Comparison of ENCODE assay signal across 27 cellular contexts in genomic region chr1:237591353-237591752, GRCh38.
A peak's percentile ranks its signal among the peaks of the same experiment; 100 is the strongest.
DNase-seq lines count a peak whose midpoint lies in the region; ATAC-seq, FAIRE-seq and TF ChIP-seq lines count a peak whose summit lies in the region.
"Had no signal": no experiment of that assay in that cellular context is flagged by ENCODE, and none has a peak within 500 bp of the region (broad histone marks: within the 10 kb centered on the region; RNA-seq: fewer than 3 reads in every experiment).

No MANE protein-coding gene starts in this region.

- no peak overlapping the region for H3K4ac ChIP-seq in H1 (replicated peaks; ENCODE audit: insufficient read length, low read depth, low read length)

- CTCF ChIA-PET in MCF 10A (lab: Yijun Ruan, JAX) (interaction anchor here (0.9 kb wide), 1 partner anchor 208 kb away, joined by 3 read pairs; no protein-coding TSS in a partner anchor), H1 (lab: Charles Lee; ENCODE audit: partially characterized antibody) (no interaction called here), HepG2 (lab: Yijun Ruan, JAX; ENCODE audit: low intra/inter-chr PET ratio, low total read pairs) (no interaction called here)

- H3K27me3 ChIP-seq in breast epithelium (no peaks in the 10 kb centered on the region), OCI-LY3 (ENCODE audit: low read depth, low read length) (peaks cover 16% of the 10 kb centered on the region), H1 (replicated peaks in 1 of 4; ENCODE audit: control insufficient read depth in 3 of 4, extremely low read depth in 1 of 4, insufficient read depth in 3 of 4, low read length in 3 of 4) (no peaks in the 10 kb centered on the region), HepG2 (ENCODE audit: control insufficient read depth in 1 of 2, insufficient read depth in 2 of 2, low read length in 2 of 2) (no peaks in the 10 kb centered on the region)
- H3K27me3 ChIP-seq: BLaER1 treated with 17β-estradiol and CSF1 and Interleukin-3, amounts not matched to agents 10 nM and 100 nM had no signal

- no peaks in the 10 kb centered on the region for H3K79me2 ChIP-seq in OCI-LY3 (ENCODE audit: low read length)
- H3K79me2 ChIP-seq in H1 (ENCODE audit: control insufficient read depth in 1 of 2, insufficient read depth in 2 of 2, low read length in 2 of 2): no peaks in the 10 kb centered on the region
- H3K79me2 ChIP-seq in HepG2 (ENCODE audit: insufficient read depth, low read length): no peaks in the 10 kb centered on the region

- H3K9ac ChIP-seq in OCI-LY3 (ENCODE audit: low read length) (no peak overlapping the region), H1 (replicated peaks in 1 of 4; ENCODE audit: extremely low read depth in 1 of 4, low read depth in 3 of 4, low read length in 3 of 4) (no peak overlapping the region), HepG2 (ENCODE audit: insufficient read depth, low read depth, low read length) (no peak overlapping the region)
- H3K9ac ChIP-seq: BLaER1 treated with 17β-estradiol and CSF1 and Interleukin-3, amounts not matched to agents 10 nM and 100 nM had no signal

- H3K9me3 ChIP-seq in breast epithelium (no peaks in the 10 kb centered on the region), OCI-LY3 (ENCODE audit: insufficient read depth, low read length) (0 out of 2 replicates have a peak, but pooled peaks cover 10% of the 10 kb centered on the region), H1 (ENCODE audit: insufficient read depth in 2 of 2, low read depth in 1 of 2, low read length in 1 of 2) (no peaks in the 10 kb centered on the region), HepG2 (ENCODE audit: low read length) (peaks cover 13% of the 10 kb centered on the region; the same call in 1 of the 2 replicates)

- no peak overlapping the region for H3K18ac ChIP-seq in H1 (ENCODE audit: extremely low read depth, low read length)

- TF ChIP-seq RAD21 in H1 (IDR thresholded peaks at IDR 0.05 in 1 of 2, conservative IDR thresholded peaks at IDR 0.05 in 1 of 2; ENCODE audit: low read depth in 2 of 2, low read length in 2 of 2) (peak; percentile 44 to 50), HepG2 (CRISPR knock-in tag; IDR thresholded peaks at IDR 0.05) (no peak)

- no peak overlapping the region for H2BK12ac ChIP-seq in H1 (ENCODE audit: low read depth, low read length)

- H3K36me3 Mint-ChIP-seq in MCF 10A (ENCODE audit: insufficient read depth, unreplicated experiment) (peaks cover 13% of the 10 kb centered on the region), immature natural killer cell (peaks cover 0 to 3% (median 0%) of the 10 kb centered on the region in 3 donors)
- H3K36me3 Mint-ChIP-seq: CD4-positive, alpha-beta memory T cell had no signal

- in situ Hi-C loops in HepG2 (cut with HindIII; ENCODE audit: extremely low pct_ligation_motif_present, low pct_unique_long_range_greater_than_20kb): no loop called here

- no peaks in the 10 kb centered on the region for H3K4me1 Mint-ChIP-seq in MCF 10A (ENCODE audit: insufficient read depth, unreplicated experiment)
- no peaks in the 10 kb centered on the region for H3K4me1 Mint-ChIP-seq in immature natural killer cell
- H3K4me1 Mint-ChIP-seq: CD4-positive, alpha-beta memory T cell had no signal

- no peak for TF ChIP-seq CTCF in MCF 10A (IDR thresholded peaks at IDR 0.05; ENCODE audit: unreplicated experiment)
- no peak for TF ChIP-seq CTCF in breast epithelium (IDR thresholded peaks at IDR 0.05)
- TF ChIP-seq CTCF in OCI-LY3 (IDR thresholded peaks at IDR 0.05; ENCODE audit: low read depth, low read length): peak; percentile 62
- TF ChIP-seq CTCF in H1 (IDR thresholded peaks at IDR 0.05; ENCODE audit: control extremely low read depth in 1 of 3, insufficient read depth in 1 of 3, low read depth in 1 of 3, low read length in 3 of 3): peak in 2 of 3 experiments; percentile 23 to 30; a peak in 3 of 4 replicates
- TF ChIP-seq CTCF in HepG2 (CRISPR knock-in tag; IDR thresholded peaks at IDR 0.05): no peak

- H3K27ac Mint-ChIP-seq in MCF 10A (ENCODE audit: low read depth, unreplicated experiment) (no peak overlapping the region), immature natural killer cell (no peak overlapping the region)
- H3K27ac Mint-ChIP-seq: CD4-positive, alpha-beta memory T cell; T-helper 1 cell treated with Interleukin-12 subunit alpha and Interleukin-12 subunit beta and Interleukin-4 antibody, amounts not matched to agents 30 μg/mL and 1 μg/mL, for 36 hours had no signal

- no peak for TF ChIP-seq EP300 in H1 (IDR thresholded peaks at IDR 0.05; ENCODE audit: borderline replicate concordance in 1 of 2, low read depth in 2 of 2, low read length in 2 of 2)
- no peak for TF ChIP-seq EP300 in HepG2 (IDR thresholded peaks at IDR 0.05; ENCODE audit: low read depth in 2 of 2, low read length in 2 of 2)
- no peak for TF ChIP-seq EP300 in HepG2 (CRISPR knock-in tag; IDR thresholded peaks at IDR 0.05; ENCODE audit: borderline replicate concordance)

- BruUV-seq in MCF 10A (replicated peaks; lab: Mats Ljungman, UMichigan): no TSS peak
- BruUV-seq in HepG2 (replicated peaks; lab: Mats Ljungman, UMichigan): no TSS peak

- H2BK120ac ChIP-seq in H1 (replicated peaks; ENCODE audit: low read depth, low read length): no peak overlapping the region

- no peaks in the 10 kb centered on the region for H3K79me1 ChIP-seq in H1 (ENCODE audit: low read depth, low read length)

- H2BK20ac ChIP-seq in H1 (ENCODE audit: low read length): no peak overlapping the region

- H3K4me1 ChIP-seq in breast epithelium (no peaks in the 10 kb centered on the region), OCI-LY3 (ENCODE audit: low read length) (peaks cover 4% of the 10 kb centered on the region), H1 (replicated peaks in 1 of 4; ENCODE audit: control insufficient read depth in 3 of 4, insufficient read depth in 4 of 4, low read length in 3 of 4) (no peaks in the 10 kb centered on the region), HepG2 (ENCODE audit: insufficient read depth, low read length) (no peaks in the 10 kb centered on the region)

- H4K20me1 ChIP-seq in OCI-LY3 (ENCODE audit: insufficient read depth, low read length): no peaks in the 10 kb centered on the region
- H4K20me1 ChIP-seq in H1 (replicated peaks in 1 of 2; ENCODE audit: control insufficient read depth in 1 of 2, insufficient read depth in 2 of 2, low read length in 2 of 2): no peaks in the 10 kb centered on the region
- no peaks in the 10 kb centered on the region for H4K20me1 ChIP-seq in HepG2 (ENCODE audit: insufficient read depth, low read length)
- H4K20me1 ChIP-seq: BLaER1 treated with 17β-estradiol and CSF1 and Interleukin-3, amounts not matched to agents 10 nM and 100 nM had no signal

- H3K23me2 ChIP-seq in H1 (ENCODE audit: low read depth, low read length): no peaks in the 10 kb centered on the region

- peaks cover 8% of the 10 kb centered on the region for H3K9me3 Mint-ChIP-seq in MCF 10A (ENCODE audit: unreplicated experiment)
- peaks cover 8 to 23% (median 17%) of the 10 kb centered on the region in 6 donors for H3K9me3 Mint-ChIP-seq in immature natural killer cell

- H3K56ac ChIP-seq in H1 (replicated peaks; ENCODE audit: insufficient read length, low read depth, low read length): no peak overlapping the region

- H3K27ac ChIP-seq in breast epithelium (no peak overlapping the region), OCI-LY3 (ENCODE audit: low read length) (no peak overlapping the region), H1 (ENCODE audit: low read depth, low read length) (no peak overlapping the region), HepG2 (ENCODE audit: extremely low read length, insufficient read depth, low read length) (no peak overlapping the region)
- H3K27ac ChIP-seq: BLaER1 treated with 17β-estradiol and CSF1 and Interleukin-3, amounts not matched to agents 10 nM and 100 nM; PC-9 had no signal

- H3K27me3 Mint-ChIP-seq in MCF 10A (ENCODE audit: insufficient read depth, unreplicated experiment) (no peaks in the 10 kb centered on the region), immature natural killer cell (ENCODE audit: low read depth in 3 of 3) (peaks cover 0 to 1% (median 1%) of the 10 kb centered on the region in 3 donors)

- no peak overlapping the region for H2AFZ ChIP-seq in OCI-LY3 (ENCODE audit: low read depth, low read length)
- no peak overlapping the region for H2AFZ ChIP-seq in H1 (ENCODE audit: low read length)
- no peak overlapping the region for H2AFZ ChIP-seq in HepG2 (ENCODE audit: low read length)
- H2AFZ ChIP-seq: PC-9 had no signal

- TF ChIP-seq POLR2A in breast epithelium (IDR thresholded peaks at IDR 0.05): no peak
- no peak for TF ChIP-seq POLR2A in H1 (IDR thresholded peaks at IDR 0.05; ENCODE audit: control extremely low read depth in 1 of 2, low read depth in 2 of 2, low read length in 2 of 2)
- TF ChIP-seq POLR2A in HepG2 (IDR thresholded peaks at IDR 0.05; ENCODE audit: insufficient read depth in 1 of 2, low read depth in 2 of 2, low read length in 2 of 2): no peak

- H3K4me2 ChIP-seq in OCI-LY3 (ENCODE audit: low read length) (no peak overlapping the region), H1 (ENCODE audit: insufficient read depth in 1 of 2, low read depth in 2 of 2, low read length in 2 of 2) (no peak overlapping the region), HepG2 (ENCODE audit: low read depth, low read length) (no peak overlapping the region)
- H3K4me2 ChIP-seq: BLaER1 treated with 17β-estradiol and CSF1 and Interleukin-3, amounts not matched to agents 10 nM and 100 nM; PC-9 had no signal

- H3K14ac ChIP-seq in H1 (ENCODE audit: insufficient read length): no peak overlapping the region

- H3K4me3 Mint-ChIP-seq in MCF 10A (ENCODE audit: unreplicated experiment) (no peak overlapping the region), immature natural killer cell (no peak overlapping the region)
- H3K4me3 Mint-ChIP-seq: CD4-positive, alpha-beta memory T cell; T-helper 1 cell treated with Interleukin-12 subunit alpha and Interleukin-12 subunit beta and Interleukin-4 antibody, amounts not matched to agents 30 μg/mL and 1 μg/mL, for 36 hours had no signal

- ATAC-seq in HepG2: no peak
- ATAC-seq: K562 had no signal

- POLR2A ChIA-PET in MCF 10A (lab: Yijun Ruan, JAX): no interaction called here
- POLR2A ChIA-PET in H1 (lab: Charles Lee; ENCODE audit: partially characterized antibody): no interaction called here
- POLR2A ChIA-PET in HepG2 (lab: Yijun Ruan, JAX): no interaction called here

- no peak overlapping the region for H2BK15ac ChIP-seq in H1 (ENCODE audit: low read length)

- H4K91ac ChIP-seq in H1 (replicated peaks; ENCODE audit: insufficient read length, low read length): no peak overlapping the region

- WGBS in H1 (ENCODE audit: extremely low coverage in 1 of 2, insufficient coverage in 1 of 2, insufficient read length in 1 of 2, insufficient replicate concordance in 2 of 2, low coverage in 1 of 2, low lambda C conversion rate in 2 of 2, missing lambda C conversion rate in 1 of 2), 2 experiments: 86% methylated on average over 2 of the region's 2 CpGs; no CpG with 5 or more reads in 1 of the 2 experiments
- 8% methylated on average over 2 of the region's 2 CpGs for WGBS in HepG2 (ENCODE audit: low lambda C conversion rate)

- H3K4me3 ChIP-seq in breast epithelium (no peak overlapping the region), OCI-LY3 (ENCODE audit: low read length) (no peak overlapping the region), H1 (ENCODE audit: extremely low read depth in 1 of 4, insufficient read depth in 2 of 4, low read depth in 3 of 4, low read length in 4 of 4) (no peak overlapping the region), HepG2 (replicated peaks in 1 of 3; ENCODE audit: insufficient read depth in 1 of 3, low read depth in 2 of 3, low read length in 3 of 3) (no peak overlapping the region)
- H3K4me3 ChIP-seq: BLaER1 treated with 17β-estradiol and CSF1 and Interleukin-3, amounts not matched to agents 10 nM and 100 nM; K562; PC-9 had no signal

- H2AK5ac ChIP-seq in H1 (ENCODE audit: low read depth, low read length): no peak overlapping the region

- H4K5ac ChIP-seq in H1 (ENCODE audit: insufficient read length, low read depth, low read length): no peak overlapping the region

- H2BK5ac ChIP-seq in H1 (ENCODE audit: low read depth, low read length): no peak overlapping the region

- intact Hi-C loops in MCF 10A (cut with micrococcal nuclease): loop anchor here (10.0 kb wide), 1 partner anchor 203 kb away; no protein-coding TSS in a partner anchor
- intact Hi-C loops in breast epithelium (cut with DNase I; ENCODE audit: low total_unique reads): no loop called here
- intact Hi-C loops in HepG2 (cut with micrococcal nuclease; ENCODE audit: unreplicated experiment): no loop called here

- no peak for FAIRE-seq in H1 (lab: Jason Lieb, UNC)
- FAIRE-seq in HepG2 (lab: Jason Lieb, UNC): no peak
- FAIRE-seq: A204.1, H54, K562 had no signal

- H4K8ac ChIP-seq in H1 (ENCODE audit: extremely low read depth, insufficient read depth, low read length): no peak overlapping the region

- H3K36me3 ChIP-seq in breast epithelium (no peaks in the 10 kb centered on the region), OCI-LY3 (replicated peaks; ENCODE audit: low read depth, low read length) (no peaks in the 10 kb centered on the region), H1 (ENCODE audit: control insufficient read depth in 2 of 4, insufficient read depth in 4 of 4, low read length in 3 of 4) (no peaks in the 10 kb centered on the region), HepG2 (replicated peaks in 1 of 2; ENCODE audit: control insufficient read depth in 1 of 2, insufficient read depth in 2 of 2, low read length in 2 of 2) (no peaks in the 10 kb centered on the region)
- H3K36me3 ChIP-seq: BLaER1 treated with 17β-estradiol and CSF1 and Interleukin-3, amounts not matched to agents 10 nM and 100 nM had no signal

- DNase-seq in MCF 10A (ENCODE audit: unreplicated experiment) (peak; percentile 30), breast epithelium (ENCODE audit: low spot score in 2 of 2) (no peak), H1 (ENCODE audit: low read depth in 1 of 2, low spot score in 2 of 2) (no peak), immature natural killer cell (no peak), HuH-7.5 (ENCODE audit: low spot score) (no peak), HepG2 (ENCODE audit: low spot score) (no peak)
- DNase-seq: CD4-positive, alpha-beta memory T cell; COR-L47; DMS 273 treated with DMSO at 0.1 percent for 48 hours; DND-41; Kasumi-1; MV-4-11; NCI-H1105; NCI-H1436 treated with DMSO at 0.1 percent for 48 hours; NCI-H187 treated with DMSO at 0.1 percent for 48 hours; NCI-H524; NCI-H774; PC-9; RPMI8226; SHP77 treated with DMSO at 0.1 percent for 48 hours; SW 1271 had no signal

- H3K23ac ChIP-seq in H1 (ENCODE audit: insufficient read length): no peak overlapping the region

Comparison
In these comparisons a context has a peak if more than half of its experiments do, and no peak if none do; other contexts are left out.
1. CTCF ChIP-seq: peak in OCI-LY3 (single experiment) and H1 (2 of 3); none in MCF 10A (single experiment), breast epithelium (0 of 3) and HepG2 (single experiment).